In genomic region chr4:90099795-90100194, GRCh38 we compare ENCODE assay signal across 11 cellular contexts. TPM values are rescaled to one million over a fixed set of nuclear protein-coding genes. Genes with fewer than 3 reads are reported as not detected.
DNase-seq lines count a peak whose midpoint lies in the region; ATAC-seq and TF ChIP-seq lines count a peak whose summit lies in the region.
"Had no signal": no experiment of that assay in that cellular context is flagged by ENCODE, and none has a peak within 500 bp of the region (broad histone marks: within the 10 kb centered on the region; RNA-seq: fewer than 3 reads in every experiment).

No MANE protein-coding gene starts in this region.

- no peak for TF ChIP-seq POLR2A in prostate gland (IDR thresholded peaks at IDR 0.05)

- H3K27me3 Mint-ChIP-seq in effector memory CD8-positive, alpha-beta T cell = no peaks in the 10 kb centered on the region

- no peak overlapping the region for H3K27ac Mint-ChIP-seq in effector memory CD8-positive, alpha-beta T cell
- H3K27ac Mint-ChIP-seq: type B pancreatic cell had no signal

- H3K27ac ChIP-seq in heart right ventricle = no peak overlapping the region
- no peak overlapping the region for H3K27ac ChIP-seq in prostate gland

- TF ChIP-seq CTCF in heart right ventricle (IDR thresholded peaks at IDR 0.05) = no peak
- TF ChIP-seq CTCF in prostate gland (IDR thresholded peaks at IDR 0.05) = no peak

- no peaks in the 10 kb centered on the region for H3K27me3 ChIP-seq in heart right ventricle
- H3K27me3 ChIP-seq in prostate gland (replicated peaks; ENCODE audit: insufficient read depth) = no peaks in the 10 kb centered on the region

- H3K4me3 Mint-ChIP-seq in effector memory CD8-positive, alpha-beta T cell = no peak overlapping the region
- H3K4me3 Mint-ChIP-seq: type B pancreatic cell had no signal

- H3K9me3 ChIP-seq in heart right ventricle (no peaks in the 10 kb centered on the region), prostate gland (no peaks in the 10 kb centered on the region)

- intact Hi-C loops in heart right ventricle (cut with DNase I) = no loop called here
- intact Hi-C loops in prostate gland (cut with DNase I) = no loop called here

- H3K4me1 ChIP-seq in heart right ventricle (no peaks in the 10 kb centered on the region), prostate gland (replicated peaks) (no peaks in the 10 kb centered on the region)

- H3K36me3 ChIP-seq in heart right ventricle (no peaks in the 10 kb centered on the region), prostate gland (no peaks in the 10 kb centered on the region)

- H3K4me1 Mint-ChIP-seq in effector memory CD8-positive, alpha-beta T cell (ENCODE audit: low read depth in 2 of 2) = no peaks in the 10 kb centered on the region

- no peak overlapping the region for H3K4me3 ChIP-seq in heart right ventricle
- no peak overlapping the region for H3K4me3 ChIP-seq in prostate gland

- H3K9me3 Mint-ChIP-seq in effector memory CD8-positive, alpha-beta T cell = peaks cover 4 to 5% of the 10 kb centered on the region in 2 donors

- 78 to 84% methylated on average over 3 of the region's 3 CpGs for WGBS in heart right ventricle, 2 donors
- WGBS in prostate gland = 80% methylated on average over 3 of the region's 3 CpGs

- DNase-seq in GDM1 (lab: John Stamatoyannopoulos, UW) = peak; percentile 31
- peak; percentile 51 to 55 for DNase-seq in Kasumi-1 (lab: John Stamatoyannopoulos, UW)
- DNase-seq in effector memory CD8-positive, alpha-beta T cell = no peak
- no peak for DNase-seq in heart right ventricle
- no peak for DNase-seq in prostate gland (ENCODE audit: low spot score)
- no peak for DNase-seq in stimulated activated CD4-positive, alpha-beta T cell treated with anti-CD3 and anti-CD28 coated beads, Interleukin-4, amount 100 ng/mL, for 1 hour
- DNase-seq in DMS79 treated with DMSO at 0.1 percent for 48 hours (lab: John Stamatoyannopoulos, UW) = no peak
- DNase-seq: activated CD4-positive, CD25-positive, alpha-beta regulatory T cell treated with anti-CD3 and anti-CD28 coated beads, Interleukin-2, amount 50 U/mL, for 72 hours; NCI-H524 had no signal

- ATAC-seq in GM21786 (IDR thresholded peaks at IDR 0.05; ENCODE audit: unreplicated experiment) = peak; percentile 66
- ATAC-seq in effector memory CD8-positive, alpha-beta T cell (replicated peaks) = peak; percentile 16
- ATAC-seq in heart right ventricle = no peak

- no peaks in the 10 kb centered on the region for H3K36me3 Mint-ChIP-seq in effector memory CD8-positive, alpha-beta T cell (ENCODE audit: insufficient read depth)
- H3K36me3 Mint-ChIP-seq: type B pancreatic cell had no signal

RNA-seq across cellular contexts. Expression of gene CCSER1, which starts 27.4 kb away (rescaled TPM):
- total RNA-seq in heart right ventricle = 10 to 100 TPM in 9 of 10 donors, 1 to 10 TPM in 1; 9.9 to 16.4 (median 12.5) TPM
- polyA plus RNA-seq in heart right ventricle = 1 to 10 TPM; 1.5 to 5.0 TPM
- 10 to 100 TPM; 11.9 to 32.2 TPM for total RNA-seq in prostate gland

Comparison
In these comparisons a context has a peak if more than half of its experiments do, and no peak if none do; other contexts are left out.
1. DNase-seq: peak in GDM1 (single experiment) and Kasumi-1 (2 of 2); none in effector memory CD8-positive, alpha-beta T cell (0 of 3), heart right ventricle (0 of 2), prostate gland (single experiment), stimulated activated CD4-positive, alpha-beta T cell treated with anti-CD3 and anti-CD28 coated beads, Interleukin-4, amount 100 ng/mL, for 1 hour (single experiment) and DMS79 treated with DMSO at 0.1 percent for 48 hours (single experiment).
2. ATAC-seq: peak in GM21786 (single experiment) and effector memory CD8-positive, alpha-beta T cell (single experiment); none in heart right ventricle (0 of 8).